In the genomic region with DNA sequence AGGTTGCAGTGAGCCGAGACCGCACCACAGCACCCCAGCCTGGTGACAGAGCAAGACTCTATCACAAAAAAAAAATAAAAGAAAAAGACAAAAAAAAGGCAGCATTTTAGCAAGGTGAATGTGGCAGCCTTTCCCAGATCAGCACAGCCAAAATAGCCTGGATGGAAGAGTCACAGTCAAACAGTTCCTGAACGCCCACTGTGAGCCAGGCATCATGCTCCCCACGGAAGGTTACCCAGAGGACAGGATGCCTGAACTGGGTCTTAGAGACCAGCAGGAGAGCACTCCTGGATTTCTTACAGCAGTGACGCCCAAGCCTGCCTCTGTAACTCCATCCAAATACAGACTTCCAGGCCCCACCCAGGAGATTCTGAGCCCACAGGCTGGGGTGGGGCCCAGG, we compare ENCODE assay signal across 33 cellular contexts.
"Had no signal": no experiment of that assay in that cellular context is flagged by ENCODE, and none has a peak within 500 bp of the region (broad histone marks: within the 10 kb centered on the region; RNA-seq: fewer than 3 reads in every experiment).

No MANE protein-coding gene starts in this region.

- H3K9me3 Mint-ChIP-seq: activated B cell treated with CpG ODN at 0.5 μM for 24 hours; activated CD4-positive, alpha-beta memory T cell treated with anti-CD3 and anti-CD28 coated beads for 36 hours; activated naive CD4-positive, alpha-beta T cell treated with anti-CD3 and anti-CD28 coated beads for 36 hours; activated naive CD4-positive, alpha-beta T cell treated with anti-CD3 and anti-CD28 coated beads, Interleukin-2, amount 50 U/mL, for 72 hours; activated naive CD8-positive, alpha-beta T cell treated with anti-CD3 and anti-CD28 coated beads for 36 hours; activated T-cell treated with anti-CD3 and anti-CD28 coated beads, Interleukin-2, amount 50 U/mL, for 4 hours; activated T-cell treated with anti-CD3 and anti-CD28 coated beads, Interleukin-2, amount 50 U/mL, for 72 hours; activated T-helper 1 cell treated with anti-CD3 and anti-CD28 coated beads, Interleukin-12 subunit alpha, Interleukin-12 subunit beta, Interleukin-2, Interleukin-4 antibody, amounts not matched to agents 30 ng/mL and 10 ng/mL and 1 ng/mL, durations not matched to agents 14 hours and 24 hours and 36 hours; activated T-helper 17 cell treated with anti-CD3 and anti-CD28 coated beads, Interleukin-2, amount 50 U/mL, for 72 hours; T-helper 1 cell treated with Interleukin-12 subunit alpha and Interleukin-12 subunit beta and Interleukin-4 antibody, amounts not matched to agents 30 μg/mL and 1 μg/mL, for 36 hours; T-helper 2 cell treated with Interferon-gamma antibody and Interleukin-4, amounts not matched to agents 5 μg/mL and 100 μg/mL, for 36 hours had no signal

- H3K27me3 Mint-ChIP-seq: activated B cell treated with CpG ODN at 0.5 μM for 24 hours; activated CD4-positive, alpha-beta memory T cell treated with anti-CD3 and anti-CD28 coated beads for 36 hours; activated naive CD8-positive, alpha-beta T cell treated with anti-CD3 and anti-CD28 coated beads for 36 hours; activated T-helper 17 cell treated with anti-CD3 and anti-CD28 coated beads, Interleukin-2, amount 50 U/mL, for 72 hours had no signal

- FAIRE-seq: astrocyte, TTC549 had no signal

- ATAC-seq: activated naive CD4-positive, alpha-beta T cell treated with anti-CD3 and anti-CD28 coated beads, Interleukin-2, amount 50 U/mL, for 72 hours; activated T-cell treated with anti-CD3 and anti-CD28 coated beads, Interleukin-2, amount 50 U/mL, for 4 hours; activated T-cell treated with anti-CD3 and anti-CD28 coated beads, Interleukin-2, amount 50 U/mL, for 72 hours; activated T-helper 17 cell treated with anti-CD3 and anti-CD28 coated beads, Interleukin-2, amount 50 U/mL, for 72 hours; body of pancreas had no signal

- H3K9me3 ChIP-seq: adrenal gland, body of pancreas, breast epithelium had no signal

- H3K36me3 ChIP-seq: breast epithelium had no signal

- DNase-seq: activated B cell treated with CpG ODN at 0.5 μM for 24 hours; activated CD4-positive, alpha-beta memory T cell treated with anti-CD3 and anti-CD28 coated beads for 36 hours; activated CD4-positive, alpha-beta T cell treated with anti-CD3 and anti-CD28 coated beads for 48 hours; activated CD4-positive, alpha-beta T cell treated with anti-CD3 and anti-CD28 coated beads, Interleukin-2, amount 50 U/mL, for 1 hour; activated CD4-positive, alpha-beta T cell treated with anti-CD3 and anti-CD28 coated beads, Interleukin-2, amount 50 U/mL, for 4 hours; activated CD4-positive, CD25-positive, alpha-beta regulatory T cell treated with anti-CD3 and anti-CD28 coated beads, Interleukin-2, amount 50 U/mL, for 72 hours; activated CD8-positive, alpha-beta memory T cell treated with anti-CD3 and anti-CD28 coated beads, Interleukin-2, amount 50 U/mL, for 4 hours; activated effector memory CD4-positive, alpha-beta T cell treated with anti-CD3 and anti-CD28 coated beads, Interleukin-2, amount 50 U/mL, for 16 hours; activated gamma-delta T cell treated with Interleukin-2 at 50 U/mL for 16 hours; activated naive CD4-positive, alpha-beta T cell; activated naive CD4-positive, alpha-beta T cell treated with anti-CD3 and anti-CD28 coated beads for 36 hours; activated naive CD4-positive, alpha-beta T cell treated with anti-CD3 and anti-CD28 coated beads, Interleukin-2, amount 50 U/mL, for 16 hours; activated naive CD8-positive, alpha-beta T cell treated with anti-CD3 and anti-CD28 coated beads for 36 hours; activated T-cell treated with anti-CD3 and anti-CD28 coated beads for 4 hours; activated T-cell treated with anti-CD3 and anti-CD28 coated beads, Interleukin-2, amount 50 U/mL, for 1 hour; activated T-cell treated with anti-CD3 and anti-CD28 coated beads, Interleukin-2, amount 50 U/mL, for 4 hours; activated T-cell treated with anti-CD3 and anti-CD28 coated beads, Interleukin-2, amount 50 U/mL, for 72 hours; adrenal gland; amniotic stem cell; body of pancreas; brain microvascular endothelial cell; central memory CD4-positive, alpha-beta T cell; T-helper 1 cell; T-helper 2 cell; T-helper 9 cell had no signal

- H3K36me3 Mint-ChIP-seq: activated naive CD4-positive, alpha-beta T cell treated with anti-CD3 and anti-CD28 coated beads, Interleukin-2, amount 50 U/mL, for 72 hours had no signal

- H3K27me3 ChIP-seq: adrenal gland, body of pancreas, brain microvascular endothelial cell, breast epithelium had no signal

- H3K27ac Mint-ChIP-seq: activated B cell treated with CpG ODN at 0.5 μM for 24 hours; activated CD4-positive, alpha-beta memory T cell treated with anti-CD3 and anti-CD28 coated beads for 36 hours; activated naive CD4-positive, alpha-beta T cell treated with anti-CD3 and anti-CD28 coated beads for 36 hours; activated naive CD4-positive, alpha-beta T cell treated with anti-CD3 and anti-CD28 coated beads, Interleukin-2, amount 50 U/mL, for 72 hours; activated naive CD8-positive, alpha-beta T cell treated with anti-CD3 and anti-CD28 coated beads for 36 hours; activated T-cell treated with anti-CD3 and anti-CD28 coated beads, Interleukin-2, amount 50 U/mL, for 72 hours; activated T-helper 1 cell treated with anti-CD3 and anti-CD28 coated beads, Interleukin-12 subunit alpha, Interleukin-12 subunit beta, Interleukin-2, Interleukin-4 antibody, amounts not matched to agents 30 ng/mL and 10 ng/mL and 1 ng/mL, durations not matched to agents 14 hours and 24 hours and 36 hours; activated T-helper 17 cell treated with anti-CD3 and anti-CD28 coated beads, Interleukin-2, amount 50 U/mL, for 72 hours; T-helper 1 cell treated with Interleukin-12 subunit alpha and Interleukin-12 subunit beta and Interleukin-4 antibody, amounts not matched to agents 30 μg/mL and 1 μg/mL, for 36 hours; T-helper 2 cell treated with Interferon-gamma antibody and Interleukin-4, amounts not matched to agents 5 μg/mL and 100 μg/mL, for 36 hours had no signal

- H3K4me3 ChIP-seq: adrenal gland, body of pancreas, breast epithelium had no signal

- H3K4me3 Mint-ChIP-seq: activated B cell treated with CpG ODN at 0.5 μM for 24 hours; activated CD4-positive, alpha-beta memory T cell treated with anti-CD3 and anti-CD28 coated beads for 36 hours; activated naive CD4-positive, alpha-beta T cell treated with anti-CD3 and anti-CD28 coated beads for 36 hours; activated naive CD8-positive, alpha-beta T cell treated with anti-CD3 and anti-CD28 coated beads for 36 hours; activated T-cell treated with anti-CD3 and anti-CD28 coated beads, Interleukin-2, amount 50 U/mL, for 4 hours; activated T-cell treated with anti-CD3 and anti-CD28 coated beads, Interleukin-2, amount 50 U/mL, for 72 hours; activated T-helper 1 cell treated with anti-CD3 and anti-CD28 coated beads, Interleukin-12 subunit alpha, Interleukin-12 subunit beta, Interleukin-2, Interleukin-4 antibody, amounts not matched to agents 30 ng/mL and 10 ng/mL and 1 ng/mL, durations not matched to agents 14 hours and 24 hours and 36 hours; activated T-helper 17 cell treated with anti-CD3 and anti-CD28 coated beads, Interleukin-2, amount 50 U/mL, for 72 hours; T-helper 1 cell treated with Interleukin-12 subunit alpha and Interleukin-12 subunit beta and Interleukin-4 antibody, amounts not matched to agents 30 μg/mL and 1 μg/mL, for 36 hours; T-helper 2 cell treated with Interferon-gamma antibody and Interleukin-4, amounts not matched to agents 5 μg/mL and 100 μg/mL, for 36 hours had no signal
